23 cellular contexts compared by ENCODE assay signal in the genomic region with DNA sequence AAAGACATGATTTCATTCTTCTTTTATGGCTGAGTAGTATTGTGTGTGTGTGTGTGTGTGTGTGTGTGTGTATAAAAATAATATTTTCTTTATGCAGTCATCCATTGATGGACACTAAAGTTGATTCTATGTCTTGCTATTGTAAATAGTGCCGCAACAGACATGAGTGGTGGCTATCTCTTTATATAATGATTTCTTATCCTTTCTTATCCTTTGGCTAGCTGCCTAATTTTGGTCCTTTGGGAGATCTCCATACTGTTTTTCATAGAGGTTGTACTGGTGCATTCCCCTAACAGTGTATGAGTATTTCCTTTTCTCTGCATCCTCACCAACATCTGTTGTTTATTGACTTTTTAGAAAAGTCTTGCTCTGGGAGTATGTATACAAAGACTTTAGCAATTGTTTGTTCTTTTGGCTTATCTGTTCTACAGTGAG.
DNase-seq lines count a peak whose midpoint lies in the region; ATAC-seq and TF ChIP-seq lines count a peak whose summit lies in the region.
"Had no signal": no experiment of that assay in that cellular context is flagged by ENCODE, and none has a peak within 500 bp of the region (broad histone marks: within the 10 kb centered on the region; RNA-seq: fewer than 3 reads in every experiment).

No MANE protein-coding gene starts in this region.

- peaks cover 70% of the 10 kb centered on the region for H3K4me1 Mint-ChIP-seq in activated CD4-positive, alpha-beta T cell treated with anti-CD3 and anti-CD28 coated beads, Interleukin-2, amount 10 ng/mL, durations not matched to agents 7 days and 5 days
- H3K4me1 Mint-ChIP-seq in neural crest cell, result no peaks in the 10 kb centered on the region

- POLR2A ChIA-PET in activated CD4-positive, alpha-beta T cell treated with anti-CD3 and anti-CD28 coated beads, Interleukin-2, amount 10 ng/mL, durations not matched to agents 7 days and 5 days (lab: Charles Lee), result no interaction called here

- no peaks in the 10 kb centered on the region for H3K9me3 Mint-ChIP-seq in activated CD4-positive, alpha-beta T cell treated with anti-CD3 and anti-CD28 coated beads, Interleukin-2, amount 10 ng/mL, durations not matched to agents 7 days and 5 days
- H3K9me3 Mint-ChIP-seq in neural crest cell, result peaks cover 2% of the 10 kb centered on the region
- H3K9me3 Mint-ChIP-seq: activated CD4-positive, alpha-beta memory T cell treated with anti-CD3 and anti-CD28 coated beads, Interleukin-2, amount 10 ng/mL, durations not matched to agents 7 days and 5 days; brain; CD4-positive, alpha-beta T cell; T-cell had no signal

- no peak for TF ChIP-seq CTCF in neural crest cell (conservative IDR thresholded peaks at IDR 0.05)

- no peak for DNase-seq in activated CD4-positive, alpha-beta T cell treated with anti-CD3 and anti-CD28 coated beads, Interleukin-2, amount 10 ng/mL, durations not matched to agents 7 days and 5 days
- DNase-seq in activated CD4-positive, alpha-beta T cell treated with anti-CD3 and anti-CD28 coated beads for 1 hour, result no peak
- DNase-seq in HCEC 1CT (peak; percentile 27), brain pericyte (ENCODE audit: low read depth, low spot score) (peak; percentile 76), neural crest cell (ENCODE audit: low read depth, low spot score) (no peak)
- no peak for DNase-seq in stimulated activated CD4-positive, alpha-beta T cell treated with anti-CD3 and anti-CD28 coated beads, Interleukin-1b, Interleukin-23, amount 100 ng/mL, for 48 hours
- DNase-seq: activated CD4-positive, alpha-beta memory T cell treated with anti-CD3 and anti-CD28 coated beads, Interleukin-2, amount 10 ng/mL, durations not matched to agents 7 days and 5 days; activated CD4-positive, CD25-positive, alpha-beta regulatory T cell; activated effector memory CD4-positive, alpha-beta T cell treated with Interleukin-2 at 50 U/mL for 16 hours; CD4-positive, alpha-beta T cell; DMS79 treated with DMSO at 0.1 percent for 48 hours; GM23248; NCI-H1930; NCI-H510A; posterior cingulate gyrus; right lobe of liver; SIG-M5; stimulated activated naive CD4-positive, alpha-beta T cell treated with Interleukin-2 at 50 U/mL for 16 hours; T-cell; testis had no signal

- H3K27ac Mint-ChIP-seq in activated CD4-positive, alpha-beta T cell treated with anti-CD3 and anti-CD28 coated beads, Interleukin-2, amount 10 ng/mL, durations not matched to agents 7 days and 5 days, result peak overlapping the region; percentile 1
- peak overlapping the region; percentile 20 for H3K27ac Mint-ChIP-seq in neural crest cell (ENCODE audit: unreplicated experiment)
- H3K27ac Mint-ChIP-seq: activated CD4-positive, alpha-beta memory T cell treated with anti-CD3 and anti-CD28 coated beads, Interleukin-2, amount 10 ng/mL, durations not matched to agents 7 days and 5 days; brain; T-cell had no signal

- peaks cover 33% of the 10 kb centered on the region for H3K36me3 Mint-ChIP-seq in activated CD4-positive, alpha-beta T cell treated with anti-CD3 and anti-CD28 coated beads, Interleukin-2, amount 10 ng/mL, durations not matched to agents 7 days and 5 days (ENCODE audit: low read depth)
- H3K36me3 Mint-ChIP-seq in neural crest cell (ENCODE audit: low read depth), result no peaks in the 10 kb centered on the region
- H3K36me3 Mint-ChIP-seq: brain had no signal

- H3K4me3 Mint-ChIP-seq in activated CD4-positive, alpha-beta T cell treated with anti-CD3 and anti-CD28 coated beads, Interleukin-2, amount 10 ng/mL, durations not matched to agents 7 days and 5 days, result no peak overlapping the region
- no peak overlapping the region for H3K4me3 Mint-ChIP-seq in neural crest cell
- H3K4me3 Mint-ChIP-seq: activated CD4-positive, alpha-beta memory T cell treated with anti-CD3 and anti-CD28 coated beads, Interleukin-2, amount 10 ng/mL, durations not matched to agents 7 days and 5 days; brain; CD4-positive, alpha-beta T cell; T-cell had no signal

- CTCF ChIA-PET in activated CD4-positive, alpha-beta T cell treated with anti-CD3 and anti-CD28 coated beads, Interleukin-2, amount 10 ng/mL, durations not matched to agents 7 days and 5 days (lab: Charles Lee), result no interaction called here

- H3K27me3 Mint-ChIP-seq in activated CD4-positive, alpha-beta T cell treated with anti-CD3 and anti-CD28 coated beads, Interleukin-2, amount 10 ng/mL, durations not matched to agents 7 days and 5 days, result no peaks in the 10 kb centered on the region
- H3K27me3 Mint-ChIP-seq in neural crest cell (ENCODE audit: low read depth), result no peaks in the 10 kb centered on the region
- H3K27me3 Mint-ChIP-seq: activated CD4-positive, alpha-beta memory T cell treated with anti-CD3 and anti-CD28 coated beads, Interleukin-2, amount 10 ng/mL, durations not matched to agents 7 days and 5 days; brain; CD4-positive, alpha-beta T cell; T-cell had no signal

- ATAC-seq in GM21381 (IDR thresholded peaks at IDR 0.05; ENCODE audit: unreplicated experiment), result no peak
- ATAC-seq: Panc1, T-cell had no signal

Comparison
In these comparisons a context has a peak if more than half of its experiments do, and no peak if none do; other contexts are left out.
1. DNase-seq: peak in HCEC 1CT (single experiment) and brain pericyte (single experiment); none in activated CD4-positive, alpha-beta T cell treated with anti-CD3 and anti-CD28 coated beads, Interleukin-2, amount 10 ng/mL, durations not matched to agents 7 days and 5 days (single experiment), activated CD4-positive, alpha-beta T cell treated with anti-CD3 and anti-CD28 coated beads for 1 hour (single experiment), neural crest cell (single experiment) and stimulated activated CD4-positive, alpha-beta T cell treated with anti-CD3 and anti-CD28 coated beads, Interleukin-1b, Interleukin-23, amount 100 ng/mL, for 48 hours (single experiment).